Comparison of ENCODE assay signal across 9 cellular contexts in genomic region chr11:130653838-130654601, GRCh38.
A peak's percentile ranks its signal among the peaks of the same experiment; 100 is the strongest.
DNase-seq lines count a peak whose midpoint lies in the region; ATAC-seq and TF ChIP-seq lines count a peak whose summit lies in the region.
"Had no signal": no experiment of that assay in that cellular context is flagged by ENCODE, and none has a peak within 500 bp of the region (broad histone marks: within the 10 kb centered on the region; RNA-seq: fewer than 3 reads in every experiment).

No MANE protein-coding gene starts in this region.

- peaks cover 13% of the 10 kb centered on the region for H3K4me1 Mint-ChIP-seq in endodermal cell

- TF ChIP-seq CTCF in endodermal cell (conservative IDR thresholded peaks at IDR 0.05) (no peak), lower leg skin (IDR thresholded peaks at IDR 0.05) (no peak), testis (IDR thresholded peaks at IDR 0.05) (no peak)

- TF ChIP-seq POLR2A in lower leg skin (IDR thresholded peaks at IDR 0.05) (no peak), testis (IDR thresholded peaks at IDR 0.05) (no peak)

- H3K4me3 Mint-ChIP-seq in endodermal cell = no peak overlapping the region

- no peak overlapping the region for H3K4me3 ChIP-seq in endodermal cell (ENCODE audit: low read length)
- no peak overlapping the region for H3K4me3 ChIP-seq in lower leg skin (ENCODE audit: low read depth, poor library complexity, severe bottlenecking)
- no peak overlapping the region for H3K4me3 ChIP-seq in testis

- DNase-seq in NCI-H2171 treated with DMSO at 0.1 percent for 48 hours (lab: John Stamatoyannopoulos, UW) (peak; percentile 82), endodermal cell (peak; percentile 63), lower leg skin (ENCODE audit: low spot score in 2 of 2) (peak; percentile 50 to 93), testis (peak; percentile 85), DMS53 (lab: John Stamatoyannopoulos, UW) (no peak), NCI-H2227 (lab: John Stamatoyannopoulos, UW; ENCODE audit: unreplicated experiment) (no peak), 8988T (no peak)
- DNase-seq: amniotic stem cell had no signal

- H3K27me3 ChIP-seq in endodermal cell (ENCODE audit: control insufficient read depth, insufficient read depth, low read length, poor library complexity, severe bottlenecking) (no peaks in the 10 kb centered on the region), testis (no peaks in the 10 kb centered on the region)

- no peak overlapping the region for H3K27ac ChIP-seq in endodermal cell (ENCODE audit: low read depth, low read length)
- no peak overlapping the region for H3K27ac ChIP-seq in testis

- intact Hi-C loops in lower leg skin (cut with DNase I; ENCODE audit: low total_unique reads) (no loop called here), testis (cut with DNase I; ENCODE audit: low total_unique reads) (no loop called here)

- 77 to 93% methylated on average over 3 to 5 of the region's 5 CpGs for WGBS in endodermal cell (ENCODE audit: insufficient coverage in 1 of 2, insufficient read length in 1 of 2), 2 experiments
- 18 to 27% methylated on average over 5 of the region's 5 CpGs for WGBS in lower leg skin, 2 donors
- WGBS in testis, 2 donors = 32 to 39% methylated on average over 5 of the region's 5 CpGs

- H3K4me1 ChIP-seq in endodermal cell (ENCODE audit: control insufficient read depth, insufficient read depth, low read length) = no peaks in the 10 kb centered on the region
- H3K4me1 ChIP-seq in testis = peaks cover 25% of the 10 kb centered on the region

- no peaks in the 10 kb centered on the region for H3K27me3 Mint-ChIP-seq in endodermal cell (ENCODE audit: insufficient read depth)

- no peaks in the 10 kb centered on the region for H3K36me3 ChIP-seq in endodermal cell (ENCODE audit: control insufficient read depth, insufficient read depth, low read length)
- H3K36me3 ChIP-seq in testis (ENCODE audit: low read depth, missing control alignments) = no peaks in the 10 kb centered on the region

- no peaks in the 10 kb centered on the region for H3K36me3 Mint-ChIP-seq in endodermal cell (ENCODE audit: low read depth)

- H3K27ac Mint-ChIP-seq in endodermal cell = no peak overlapping the region

- H3K9me3 Mint-ChIP-seq in endodermal cell = peaks cover 24% of the 10 kb centered on the region

- peaks cover 20% of the 10 kb centered on the region for H3K9me3 ChIP-seq in endodermal cell (ENCODE audit: control insufficient read depth, low read length)
- no peaks in the 10 kb centered on the region for H3K9me3 ChIP-seq in testis

- no peak for ATAC-seq in HG03025 (IDR thresholded peaks at IDR 0.05; ENCODE audit: low FRiP score, unreplicated experiment)

- H3K9ac ChIP-seq in endodermal cell (ENCODE audit: extremely low read depth, low read length, poor library complexity, severe bottlenecking) = no peak overlapping the region

Comparison
In these comparisons a context has a peak if more than half of its experiments do, and no peak if none do; other contexts are left out.
1. DNase-seq: peak in NCI-H2171 treated with DMSO at 0.1 percent for 48 hours (single experiment), endodermal cell (single experiment), lower leg skin (2 of 2) and testis (single experiment); none in DMS53 (single experiment), NCI-H2227 (single experiment) and 8988T (single experiment).